8 cellular contexts compared by ENCODE assay signal in genomic region chr6:27866370-27867050, GRCh38. TPM values are rescaled to one million over a fixed set of nuclear protein-coding genes. Genes with fewer than 3 reads are reported as not detected.
A peak's percentile ranks its signal among the peaks of the same experiment; 100 is the strongest.
DNase-seq lines count a peak whose midpoint lies in the region; ATAC-seq, FAIRE-seq and TF ChIP-seq lines count a peak whose summit lies in the region.

No MANE protein-coding gene starts in this region.

- CTCF ChIA-PET in A549 (lab: Yijun Ruan, JAX) (interaction anchor here (1.1 to 1.9 kb wide), 3 partner anchors 23 to 29 kb away, joined by 3 to 11 read pairs (median 6); a partner anchor contains a TSS), HEK293T (lab: Yijun Ruan, JAX) (no interaction called here)

- H4K20me1 ChIP-seq in Loucy (ENCODE audit: insufficient read depth, low read length, poor library complexity, severe bottlenecking) = no peaks in the 10 kb centered on the region

- H3F3A ChIP-seq in Loucy (ENCODE audit: low read depth) = peaks cover 19% of the 10 kb centered on the region

- peak overlapping the region; percentile 70 to 80; a peak in 5 of 6 replicates for H3K27ac ChIP-seq in A549
- H3K27ac ChIP-seq in left lung = peak overlapping the region; percentile 29 to 73

- peak overlapping the region; percentile 96 for H3K9ac ChIP-seq in Loucy (ENCODE audit: low read depth, low read length, poor library complexity, severe bottlenecking)

- peak overlapping the region; percentile 73 for H3K4me2 ChIP-seq in A549
- H3K4me2 ChIP-seq in Loucy (ENCODE audit: low read depth, low read length, poor library complexity, severe bottlenecking) = peak overlapping the region; percentile 81

- no peak for TF ChIP-seq RAD21 in A549 (conservative IDR thresholded peaks at IDR 0.05 in 1 of 2, IDR thresholded peaks at IDR 0.05 in 1 of 2)

- FAIRE-seq in A549 (lab: Jason Lieb, UNC) = no peak

- ATAC-seq in A549 (no peak; a peak in 1 of 6 replicates), GM18498 (IDR thresholded peaks at IDR 0.05; ENCODE audit: unreplicated experiment) (peak; percentile 5), left lung (peak; percentile 49)

- H3K36me3 Mint-ChIP-seq in chondrocyte (ENCODE audit: low read depth) = no peaks in the 10 kb centered on the region

- 86% methylated on average over 27 of the region's 27 CpGs for WGBS in A549 (ENCODE audit: missing lambda C conversion rate)

- intact Hi-C loops in left lung (cut with DNase I) = no loop called here

- no peaks in the 10 kb centered on the region for H3K9me2 ChIP-seq in Loucy (replicated peaks; ENCODE audit: low read depth, low read length)

- no peak for TF ChIP-seq EP300 in A549 (IDR thresholded peaks at IDR 0.05)

- TF ChIP-seq CTCF in A549 (IDR thresholded peaks at IDR 0.05) = no peak
- TF ChIP-seq CTCF in Loucy (conservative IDR thresholded peaks at IDR 0.05; ENCODE audit: low read length) = no peak
- TF ChIP-seq CTCF in chondrocyte (IDR thresholded peaks at IDR 0.05) = no peak
- TF ChIP-seq CTCF in left lung (IDR thresholded peaks at IDR 0.05) = no peak

- H3K79me2 ChIP-seq in Loucy (ENCODE audit: insufficient read depth, low read length) = no peaks in the 10 kb centered on the region

- H3K9me3 ChIP-seq in A549 (no peaks in the 10 kb centered on the region), Loucy (ENCODE audit: insufficient read depth, low read depth, low read length) (no peaks in the 10 kb centered on the region), left lung (no peaks in the 10 kb centered on the region)

- 0 out of 3 replicates have a peak, but pooled peaks cover 4% of the 10 kb centered on the region for H3K4me1 ChIP-seq in A549
- peaks cover 35% of the 10 kb centered on the region for H3K4me1 ChIP-seq in Loucy (ENCODE audit: insufficient read depth, low read length, poor library complexity, severe bottlenecking)
- peaks cover 8 to 34% of the 10 kb centered on the region in 2 donors for H3K4me1 ChIP-seq in left lung

- peaks cover 32% of the 10 kb centered on the region for H3K4me1 Mint-ChIP-seq in chondrocyte (ENCODE audit: low read depth)

- H3K4me3 ChIP-seq in A549 (peak overlapping the region; percentile 37; the same call in 2 of the 3 replicates), Loucy (ENCODE audit: low read length, poor library complexity, severe bottlenecking) (peak overlapping the region; percentile 75), left lung (peak overlapping the region; percentile 52 to 62)

- H3K27me3 Mint-ChIP-seq in chondrocyte (ENCODE audit: low read depth) = no peaks in the 10 kb centered on the region

- DNase-seq in A549 (ENCODE audit: low read depth in 1 of 2, low spot score in 1 of 2) (peak in 1 of 2 experiments; percentile 23), SW480 (ENCODE audit: low spot score) (peak; percentile 86), chondrocyte (ENCODE audit: low spot score) (no peak), left lung (no peak), HEK293T (ENCODE audit: extremely low spot score) (no peak)
- peak; percentile 29 to 82 (median 47) for DNase-seq in stimulated activated naive CD4-positive, alpha-beta T cell (lab: John Stamatoyannopoulos, UW)

- POLR2A ChIA-PET in A549 (lab: Yijun Ruan, JAX) = interaction anchor here (1.0 to 10.7 kb wide), 7 partner anchors 15 to 33 kb away, joined by 3 to 127 read pairs (median 20); a partner anchor contains a TSS
- POLR2A ChIA-PET in HEK293T (lab: Yijun Ruan, JAX) = interaction anchor here (0.8 to 16.0 kb wide), 11 partner anchors 14 to 1058 kb away, joined by 3 to 321 read pairs (median 12); partner anchors contain the start of gene TRIM27

- H3K36me3 ChIP-seq in Loucy (ENCODE audit: insufficient read depth, low read length) = no peaks in the 10 kb centered on the region
- H3K36me3 ChIP-seq in left lung = no peaks in the 10 kb centered on the region

- no peak overlapping the region for H2AFZ ChIP-seq in Loucy (ENCODE audit: low read length)

- no peaks in the 10 kb centered on the region for H3K27me3 ChIP-seq in Loucy (ENCODE audit: insufficient read depth, low read length, poor library complexity, severe bottlenecking)
- H3K27me3 ChIP-seq in left lung = peaks cover 0 to 55% of the 10 kb centered on the region in 2 donors

- peaks cover 4% of the 10 kb centered on the region for H3K9me3 Mint-ChIP-seq in chondrocyte (ENCODE audit: low read depth)

- H3K4me3 Mint-ChIP-seq in chondrocyte (ENCODE audit: unreplicated experiment) = peak overlapping the region; percentile 83

- peak overlapping the region; percentile 76 for H3K27ac Mint-ChIP-seq in chondrocyte (ENCODE audit: unreplicated experiment)

- TF ChIP-seq POLR2A in A549 (IDR thresholded peaks at IDR 0.05; ENCODE audit: low read length) = no peak

TF ChIP-seq in A549, 52 proteins besides CTCF, POLR2A, EP300 and RAD21:
- TF ChIP-seq CBX2 (IDR thresholded peaks at IDR 0.05; ENCODE audit: borderline replicate concordance, low read depth) (no peak), KDM1A (IDR thresholded peaks at IDR 0.05; ENCODE audit: low read depth) (0 out of 2 replicates have a peak, but pooled peaks have one; percentile 19), ZSCAN20 (CRISPR knock-in tag; IDR thresholded peaks at IDR 0.05) (no peak), GATA3 (IDR thresholded peaks at IDR 0.05; ENCODE audit: borderline replicate concordance) (no peak)
- TF ChIP-seq, protein P1, sequence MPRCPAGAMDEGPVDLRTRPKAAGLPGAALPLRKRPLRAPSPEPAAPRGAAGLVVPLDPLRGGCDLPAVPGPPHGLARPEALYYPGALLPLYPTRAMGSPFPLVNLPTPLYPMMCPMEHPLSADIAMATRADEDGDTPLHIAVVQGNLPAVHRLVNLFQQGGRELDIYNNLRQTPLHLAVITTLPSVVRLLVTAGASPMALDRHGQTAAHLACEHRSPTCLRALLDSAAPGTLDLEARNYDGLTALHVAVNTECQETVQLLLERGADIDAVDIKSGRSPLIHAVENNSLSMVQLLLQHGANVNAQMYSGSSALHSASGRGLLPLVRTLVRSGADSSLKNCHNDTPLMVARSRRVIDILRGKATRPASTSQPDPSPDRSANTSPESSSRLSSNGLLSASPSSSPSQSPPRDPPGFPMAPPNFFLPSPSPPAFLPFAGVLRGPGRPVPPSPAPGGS (IDR thresholded peaks at IDR 0.05) = peak; percentile 23; the same call in 1 of the 3 replicates

TF ChIP-seq in HEK293T, 16 proteins besides CTCF, POLR2A, EP300 and RAD21:
- TF ChIP-seq L3MBTL2 (conservative IDR thresholded peaks at IDR 0.05) = no peak
- TF ChIP-seq FOXA1 (IDR thresholded peaks at IDR 0.05) = no peak
- TF ChIP-seq SP1 (IDR thresholded peaks at IDR 0.05) = no peak
- no peak for TF ChIP-seq FOXM1 (IDR thresholded peaks at IDR 0.05; ENCODE audit: borderline replicate concordance)
- no peak for TF ChIP-seq TARDBP (IDR thresholded peaks at IDR 0.05)
- TF ChIP-seq LEF1 (IDR thresholded peaks at IDR 0.05; ENCODE audit: borderline replicate concordance) = no peak
- no peak for TF ChIP-seq SUZ12 (IDR thresholded peaks at IDR 0.05)

RNA-seq across cellular contexts. Expression of gene OR2B2, which starts 45.7 kb away (rescaled TPM):
- polyA plus RNA-seq in A549 (2011; rRNA removed) (not detected in 2 replicates), A549 (2017; fragmentation: RNase III; extraction: RNeasy Plus Mini Kit Qiagen cat#74134 plus additional on column Dnase treatment) (not detected in 3 replicates)
- not detected in 2 replicates for polyA plus RNA-seq in A549 (2012; cell fraction: cytosol; rRNA removed)
- polyA plus RNA-seq in A549 (2012; cell fraction: nucleus; rRNA removed) = not detected in 2 replicates
- not detected in 2 replicates for polyA minus RNA-seq in A549 (2011; rRNA and poly(A)+ RNA removed)
- total RNA-seq in chondrocyte (not detected in 3 replicates), left lung (not detected)

Comparison
In these comparisons a context has a peak if more than half of its experiments do, and no peak if none do; other contexts are left out.
1. ATAC-seq: peak in GM18498 (single experiment) and left lung (single experiment); none in A549 (0 of 2).
2. DNase-seq: peak in SW480 (single experiment) and stimulated activated naive CD4-positive, alpha-beta T cell (6 of 6); none in chondrocyte (single experiment), left lung (0 of 2) and HEK293T (single experiment).
3. Peak in every context shown above with its lines, with median percentiles within 50 percentile points of each other: H3K4me3 ChIP-seq.